ENCODE assay signal across 8 cellular contexts in the genomic region with DNA sequence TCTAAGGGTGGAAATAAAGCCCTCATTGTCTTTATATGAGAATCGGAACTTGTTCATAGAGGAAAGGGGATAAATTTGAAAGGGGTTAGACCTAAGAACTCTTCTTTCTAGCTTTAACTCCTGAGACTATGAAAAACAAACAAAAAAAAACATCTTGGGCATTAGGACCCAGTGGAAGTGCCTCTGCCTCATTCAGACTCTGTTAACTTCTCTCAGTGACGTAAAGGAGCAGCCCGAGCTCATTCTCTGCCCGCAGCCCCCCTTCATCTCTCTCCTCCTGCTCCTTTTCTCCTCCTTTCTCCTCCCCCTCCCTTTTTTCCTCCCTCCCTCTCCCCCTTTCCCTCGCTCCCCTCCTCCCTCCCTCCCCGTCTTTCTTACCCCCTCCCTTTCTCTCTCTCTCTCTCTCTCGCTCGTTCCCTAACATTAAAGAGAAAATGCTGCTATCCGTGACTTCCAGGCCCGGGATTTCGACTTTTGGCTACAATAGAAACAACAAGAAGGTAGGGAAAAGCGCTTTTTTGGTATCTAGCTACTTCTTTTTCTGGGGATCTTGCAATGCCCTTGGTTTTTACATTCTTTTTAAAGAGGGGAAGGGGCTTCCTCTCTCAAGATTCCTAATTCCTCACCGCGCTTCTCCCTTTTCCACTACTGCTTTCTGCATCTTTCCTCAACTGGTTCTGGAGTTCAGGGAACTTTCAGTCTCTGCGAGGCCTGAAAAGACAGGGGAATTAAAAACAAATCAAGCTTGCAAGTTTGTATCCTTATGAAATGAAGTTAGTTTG. TPM values are rescaled to one million over a fixed set of nuclear protein-coding genes. Genes with fewer than 3 reads are reported as not detected.
DNase-seq lines count a peak whose midpoint lies in the region; ATAC-seq and TF ChIP-seq lines count a peak whose summit lies in the region.

A gene with protein sequence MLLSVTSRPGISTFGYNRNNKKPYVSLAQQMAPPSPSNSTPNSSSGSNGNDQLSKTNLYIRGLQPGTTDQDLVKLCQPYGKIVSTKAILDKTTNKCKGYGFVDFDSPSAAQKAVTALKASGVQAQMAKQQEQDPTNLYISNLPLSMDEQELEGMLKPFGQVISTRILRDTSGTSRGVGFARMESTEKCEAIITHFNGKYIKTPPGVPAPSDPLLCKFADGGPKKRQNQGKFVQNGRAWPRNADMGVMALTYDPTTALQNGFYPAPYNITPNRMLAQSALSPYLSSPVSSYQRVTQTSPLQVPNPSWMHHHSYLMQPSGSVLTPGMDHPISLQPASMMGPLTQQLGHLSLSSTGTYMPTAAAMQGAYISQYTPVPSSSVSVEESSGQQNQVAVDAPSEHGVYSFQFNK (plus strand): TSS at position 231 of the 782 bp plus-strand sequence. CDS start 204 bp downstream, at position 435.

- H3K9me3 ChIP-seq in DND-41 (ENCODE audit: insufficient read depth, low read length, severe bottlenecking) (no peaks in the 10 kb centered on the region), HUES48 (ENCODE audit: control insufficient read depth, insufficient read depth, low read length) (no peaks in the 10 kb centered on the region), muscle layer of colon (ENCODE audit: low read length) (no peaks in the 10 kb centered on the region)

- peak within 1 kb of the TSS; percentile 83 for H3K27ac Mint-ChIP-seq in activated T-helper 2 cell treated with anti-CD3 and anti-CD28 coated beads, Interferon-gamma antibody, Interleukin-2, Interleukin-4, amounts not matched to agents 10 μg/mL and 5 μg/mL and 100 μg/mL, durations not matched to agents 14 hours and 24 hours and 36 hours

- TF ChIP-seq CTCF in DND-41 (IDR thresholded peaks at IDR 0.05; ENCODE audit: borderline replicate concordance, extremely low read depth, low read length, poor library complexity, severe bottlenecking), result no peak
- TF ChIP-seq CTCF in fibroblast of mammary gland (conservative IDR thresholded peaks at IDR 0.05; ENCODE audit: control insufficient read depth, insufficient read depth, low read depth, low read length), result no peak

- no peaks in the 10 kb centered on the region for H3K27me3 Mint-ChIP-seq in activated T-helper 2 cell treated with anti-CD3 and anti-CD28 coated beads, Interferon-gamma antibody, Interleukin-2, Interleukin-4, amounts not matched to agents 10 μg/mL and 5 μg/mL and 100 μg/mL, durations not matched to agents 14 hours and 24 hours and 36 hours (ENCODE audit: low read depth)

- H3K27me3 ChIP-seq in DND-41 (ENCODE audit: insufficient read depth, low read length, poor library complexity), result no peaks in the 10 kb centered on the region
- H3K27me3 ChIP-seq in HUES48 (ENCODE audit: control insufficient read depth, insufficient read depth, low read length), result no peaks in the 10 kb centered on the region
- H3K27me3 ChIP-seq in muscle layer of colon (ENCODE audit: control insufficient read depth in 1 of 2, insufficient read depth in 2 of 2, low read length in 2 of 2), result no peaks in the 10 kb centered on the region

- H3K27ac ChIP-seq in DND-41 (ENCODE audit: low read length) (peak within 1 kb of the TSS; percentile 68), HUES48 (ENCODE audit: low read depth, low read length) (peak within 1 kb of the TSS; percentile 82), muscle layer of colon (ENCODE audit: low read depth, low read length) (peak within 1 kb of the TSS; percentile 92)

- peak within 1 kb of the TSS; percentile 81 for H3K4me3 Mint-ChIP-seq in activated T-helper 2 cell treated with anti-CD3 and anti-CD28 coated beads, Interferon-gamma antibody, Interleukin-2, Interleukin-4, amounts not matched to agents 10 μg/mL and 5 μg/mL and 100 μg/mL, durations not matched to agents 14 hours and 24 hours and 36 hours (ENCODE audit: low read depth)

- peaks cover 9% of the 10 kb centered on the region for H3K79me2 ChIP-seq in DND-41 (ENCODE audit: insufficient read depth, low read length)

- H3K4me3 ChIP-seq in DND-41 (ENCODE audit: low read depth in 1 of 2, low read length in 2 of 2) (peak within 1 kb of the TSS; percentile 25 to 63; a peak in 3 of 4 replicates), HUES48 (ENCODE audit: low read depth, low read length) (peak within 1 kb of the TSS; percentile 79), fibroblast of mammary gland (ENCODE audit: control insufficient read depth, low read depth, low read length) (peak within 1 kb of the TSS; percentile 74), muscle layer of colon (ENCODE audit: low read depth in 1 of 2, low read length in 2 of 2) (peak within 1 kb of the TSS; percentile 65 to 66)

- H3K4me2 ChIP-seq in DND-41 (ENCODE audit: insufficient read depth, low read length), result peak within 1 kb of the TSS; percentile 67

- no peaks in the 10 kb centered on the region for H4K20me1 ChIP-seq in DND-41 (ENCODE audit: insufficient read depth, low read length)

- peak; percentile 99 for ATAC-seq in DND-41 (ENCODE audit: insufficient read depth, low read depth)

- H3K4me1 Mint-ChIP-seq in activated T-helper 2 cell treated with anti-CD3 and anti-CD28 coated beads, Interferon-gamma antibody, Interleukin-2, Interleukin-4, amounts not matched to agents 10 μg/mL and 5 μg/mL and 100 μg/mL, durations not matched to agents 14 hours and 24 hours and 36 hours (ENCODE audit: low read depth), result peaks cover 28% of the 10 kb centered on the region

- H3K36me3 Mint-ChIP-seq in activated T-helper 2 cell treated with anti-CD3 and anti-CD28 coated beads, Interferon-gamma antibody, Interleukin-2, Interleukin-4, amounts not matched to agents 10 μg/mL and 5 μg/mL and 100 μg/mL, durations not matched to agents 14 hours and 24 hours and 36 hours (ENCODE audit: low read depth), result no peaks in the 10 kb centered on the region

- H3K4me1 ChIP-seq in DND-41 (ENCODE audit: insufficient read depth, low read length) (peaks cover 39% of the 10 kb centered on the region), HUES48 (ENCODE audit: control insufficient read depth, insufficient read depth, low read length) (peaks cover 23% of the 10 kb centered on the region), muscle layer of colon (ENCODE audit: insufficient read depth, low read length) (peaks cover 28% of the 10 kb centered on the region)

- peak within 1 kb of the TSS; percentile 94 for H2AFZ ChIP-seq in DND-41 (ENCODE audit: low read depth, low read length)

- H3K9me3 Mint-ChIP-seq in activated T-helper 2 cell treated with anti-CD3 and anti-CD28 coated beads, Interferon-gamma antibody, Interleukin-2, Interleukin-4, amounts not matched to agents 10 μg/mL and 5 μg/mL and 100 μg/mL, durations not matched to agents 14 hours and 24 hours and 36 hours, result no peaks in the 10 kb centered on the region

- intact Hi-C loops in activated T-helper 2 cell treated with anti-CD3 and anti-CD28 coated beads, Interferon-gamma antibody, Interleukin-2, Interleukin-4, amounts not matched to agents 10 μg/mL and 5 μg/mL and 100 μg/mL, durations not matched to agents 14 hours and 24 hours and 36 hours (cut with micrococcal nuclease), result loop anchor here (2.0 kb wide), 1 partner anchor 557 kb away; a partner anchor contains a TSS

- no peaks in the 10 kb centered on the region for H3K36me3 ChIP-seq in DND-41 (ENCODE audit: insufficient read depth, low read length)
- no peaks in the 10 kb centered on the region for H3K36me3 ChIP-seq in HUES48 (ENCODE audit: control insufficient read depth, insufficient read depth, low read length)
- H3K36me3 ChIP-seq in muscle layer of colon (ENCODE audit: insufficient read depth, low read length), result no peaks in the 10 kb centered on the region

- H3K9ac ChIP-seq in DND-41 (ENCODE audit: low read depth, low read length) (peak within 1 kb of the TSS; percentile 51), HUES48 (ENCODE audit: low read depth, low read length) (peak within 1 kb of the TSS; percentile 68), muscle layer of colon (ENCODE audit: low read length) (peak within 1 kb of the TSS; percentile 78)

- peak; percentile 83 for DNase-seq in DND-41
- peak; percentile 84 for DNase-seq in OCI-M1 (lab: John Stamatoyannopoulos, UW)
- peak; percentile 23 for DNase-seq in activated T-helper 2 cell treated with anti-CD3 and anti-CD28 coated beads, Interferon-gamma antibody, Interleukin-2, Interleukin-4, amounts not matched to agents 10 μg/mL and 5 μg/mL and 100 μg/mL, durations not matched to agents 14 hours and 24 hours and 36 hours (ENCODE audit: low spot score)
- peak; percentile 93 for DNase-seq in fibroblast of mammary gland (ENCODE audit: low read depth)
- DNase-seq in superior temporal gyrus (ENCODE audit: extremely low spot score), result peak; percentile 84
- DNase-seq in germinal center (ENCODE audit: low spot score), result no peak

RNA-seq across cellular contexts. Expression of the gene that starts here (rescaled TPM):
- total RNA-seq in activated T-helper 2 cell treated with anti-CD3 and anti-CD28 coated beads, Interferon-gamma antibody, Interleukin-2, Interleukin-4, amounts not matched to agents 10 μg/mL and 5 μg/mL and 100 μg/mL, durations not matched to agents 14 hours and 24 hours and 36 hours, result 7.9 and 11.0 TPM in 2 replicates
